In genomic region chr4:3480528-3481112, GRCh38 we compare ENCODE assay signal across 8 cellular contexts. TPM values are rescaled to one million over a fixed set of nuclear protein-coding genes. Genes with fewer than 3 reads are reported as not detected.
DNase-seq lines count a peak whose midpoint lies in the region; TF ChIP-seq lines count a peak whose summit lies in the region.

No MANE protein-coding gene starts in this region.

- H2AFZ ChIP-seq in parathyroid adenoma: no peak overlapping the region

- H3K4me3 Mint-ChIP-seq in glutamatergic neuron (ENCODE audit: unreplicated experiment) (no peak overlapping the region), type B pancreatic cell (no peak overlapping the region)

- peak; percentile 96 for DNase-seq in 8988T
- peak; percentile 25 for DNase-seq in Jurkat, Clone E6-1 (ENCODE audit: low read depth, low spot score)
- DNase-seq in SJSA1 (ENCODE audit: low read depth in 1 of 2, low spot score in 2 of 2): peak; percentile 44 to 55
- peak; percentile 73 for DNase-seq in activated naive CD4-positive, alpha-beta T cell treated with Interleukin-2 at 50 U/mL for 16 hours
- peak; percentile 96 for DNase-seq in glutamatergic neuron
- DNase-seq in type B pancreatic cell (ENCODE audit: extremely low spot score, unreplicated experiment): peak; percentile 96

- H3K27me3 ChIP-seq in SJSA1 (replicated peaks) (no peaks in the 10 kb centered on the region), parathyroid adenoma (ENCODE audit: control insufficient read depth, insufficient read depth, low read length) (peaks cover 5% of the 10 kb centered on the region)

- H3K79me2 ChIP-seq in parathyroid adenoma: no peaks in the 10 kb centered on the region

- no peak overlapping the region for H3K4me3 ChIP-seq in Jurkat, Clone E6-1 (ENCODE audit: low read length)
- H3K4me3 ChIP-seq in SJSA1 (no peak overlapping the region), parathyroid adenoma (ENCODE audit: low read depth, low read length) (no peak overlapping the region)

- no peaks in the 10 kb centered on the region for H3K36me3 Mint-ChIP-seq in glutamatergic neuron (ENCODE audit: unreplicated experiment)
- no peaks in the 10 kb centered on the region for H3K36me3 Mint-ChIP-seq in type B pancreatic cell

- H3K9ac ChIP-seq in parathyroid adenoma: no peak overlapping the region

- H3K9me3 ChIP-seq in SJSA1 (replicated peaks) (no peaks in the 10 kb centered on the region), parathyroid adenoma (ENCODE audit: control insufficient read depth, low read length) (no peaks in the 10 kb centered on the region)

- H3K4me1 ChIP-seq in SJSA1 (replicated peaks): peaks cover 20% of the 10 kb centered on the region
- no peaks in the 10 kb centered on the region for H3K4me1 ChIP-seq in parathyroid adenoma

- H3K4me1 Mint-ChIP-seq in glutamatergic neuron (ENCODE audit: low read depth, unreplicated experiment) (peaks cover 4% of the 10 kb centered on the region), type B pancreatic cell (ENCODE audit: unreplicated experiment) (peaks cover 9% of the 10 kb centered on the region)

- H3K36me3 ChIP-seq in SJSA1: no peaks in the 10 kb centered on the region
- H3K36me3 ChIP-seq in parathyroid adenoma (ENCODE audit: control insufficient read depth, insufficient read depth, low read length): no peaks in the 10 kb centered on the region

- TF ChIP-seq CTCF in GM12874 (IDR thresholded peaks at IDR 0.05; ENCODE audit: insufficient read depth, low read depth, low read length) (peak; percentile 99), glutamatergic neuron (IDR thresholded peaks at IDR 0.05; ENCODE audit: partially characterized antibody, unreplicated experiment) (peak; percentile 100), parathyroid adenoma (IDR thresholded peaks at IDR 0.05) (peak; percentile 94), type B pancreatic cell (conservative IDR thresholded peaks at IDR 0.05) (peak; percentile 100)

- H3K27me3 Mint-ChIP-seq in glutamatergic neuron (ENCODE audit: unreplicated experiment) (peaks cover 3% of the 10 kb centered on the region), type B pancreatic cell (peaks cover 6% of the 10 kb centered on the region)

- H3K9me3 Mint-ChIP-seq in glutamatergic neuron (ENCODE audit: unreplicated experiment) (peaks cover 2% of the 10 kb centered on the region), type B pancreatic cell (no peaks in the 10 kb centered on the region)

- no peak overlapping the region for H3K4me2 ChIP-seq in parathyroid adenoma (ENCODE audit: low read length)

- H3K27ac ChIP-seq in SJSA1 (no peak overlapping the region), parathyroid adenoma (no peak overlapping the region)

- H3K27ac Mint-ChIP-seq in glutamatergic neuron (ENCODE audit: unreplicated experiment) (no peak overlapping the region), type B pancreatic cell (peak overlapping the region; percentile 48)

RNA-seq across cellular contexts. Expression of gene DOK7, which starts 17.5 kb away (rescaled TPM):
- polyA plus RNA-seq in Jurkat, Clone E6-1 (2012; ENCODE audit: insufficient read depth, insufficient read length): not detected
- total RNA-seq in SJSA1 (2014; rRNA removed; shearing (Covaris generic)): 0.05 TPM in 1 of 2 replicates, not detected in the other
- total RNA-seq in glutamatergic neuron (ENCODE audit: unreplicated experiment): 5.1 TPM
- total RNA-seq in type B pancreatic cell (ENCODE audit: low replicate concordance): 0.55 and 0.72 TPM in 2 replicates

RNA-seq across cellular contexts. Expression of gene HGFAC, which starts 38.9 kb away (rescaled TPM):
- not detected for polyA plus RNA-seq in Jurkat, Clone E6-1 (2012; ENCODE audit: insufficient read depth, insufficient read length)
- total RNA-seq in SJSA1 (2014; rRNA removed; shearing (Covaris generic)): 0.42 TPM in 1 of 2 replicates, not detected in the other
- total RNA-seq in glutamatergic neuron (ENCODE audit: unreplicated experiment): 9.4 TPM
- total RNA-seq in type B pancreatic cell (ENCODE audit: low replicate concordance): 1.2 and 2.4 TPM in 2 replicates

RNA-seq across cellular contexts. Expression of gene LRPAP1, which starts 51.6 kb away (rescaled TPM):
- 90.1 TPM for polyA plus RNA-seq in Jurkat, Clone E6-1 (2012; ENCODE audit: insufficient read depth, insufficient read length)
- total RNA-seq in SJSA1 (2014; rRNA removed; shearing (Covaris generic)): 140 and 148 TPM in 2 replicates
- total RNA-seq in glutamatergic neuron (ENCODE audit: unreplicated experiment): 68.5 TPM
- 152 and 212 TPM in 2 replicates for total RNA-seq in type B pancreatic cell (ENCODE audit: low replicate concordance)

Comparison
In these comparisons a context has a peak if more than half of its experiments do, and no peak if none do; other contexts are left out.
1. DNase-seq: peak in every context shown above with its lines; median percentile 96 in 8988T; 96 in glutamatergic neuron; 96 in type B pancreatic cell; 73 in activated naive CD4-positive, alpha-beta T cell treated with Interleukin-2 at 50 U/mL for 16 hours; 50 in SJSA1; 25 in Jurkat, Clone E6-1.